In genomic region chr18:24112874-24113615, GRCh38 we compare ENCODE assay signal across 1 cellular context.
A peak's percentile ranks its signal among the peaks of the same experiment; 100 is the strongest.
TF ChIP-seq lines count a peak whose summit lies in the region.

No MANE protein-coding gene starts in this region.

TF ChIP-seq in HepG2, 621 proteins besides CTCF, POLR2A, EP300 and RAD21 (continued from another document and continues in another):
- no peak for TF ChIP-seq TMF1 (CRISPR knock-in tag; IDR thresholded peaks at IDR 0.05; ENCODE audit: low read depth)
- peak; percentile 63; the same call in 1 of the 2 replicates for TF ChIP-seq TOPORS (CRISPR knock-in tag; IDR thresholded peaks at IDR 0.05)
- peak; percentile 59; the same call in 1 of the 2 replicates for TF ChIP-seq ZBTB2 (CRISPR knock-in tag; IDR thresholded peaks at IDR 0.05; ENCODE audit: low read depth)
- 0 out of 2 replicates have a peak, but pooled peaks have one; percentile 20 for TF ChIP-seq SALL2 (CRISPR knock-in tag; IDR thresholded peaks at IDR 0.05)
- peak; percentile 52 for TF ChIP-seq CEBPG (CRISPR knock-in tag; IDR thresholded peaks at IDR 0.05)
- no peak for TF ChIP-seq GTF3A (CRISPR knock-in tag; conservative IDR thresholded peaks at IDR 0.05)
- peak; percentile 53; the same call in 1 of the 2 replicates for TF ChIP-seq ZNF841 (CRISPR knock-in tag; IDR thresholded peaks at IDR 0.05; ENCODE audit: borderline replicate concordance)
- no peak for TF ChIP-seq ZSCAN22 (CRISPR knock-in tag; IDR thresholded peaks at IDR 0.05)
- TF ChIP-seq PBX3 (CRISPR knock-in tag; IDR thresholded peaks at IDR 0.05; ENCODE audit: borderline replicate concordance): no peak
- TF ChIP-seq PHF21A (CRISPR knock-in tag; IDR thresholded peaks at IDR 0.05): peak; percentile 82
- TF ChIP-seq PAWR (CRISPR knock-in tag; IDR thresholded peaks at IDR 0.05; ENCODE audit: borderline replicate concordance): no peak
- peak; percentile 56 for TF ChIP-seq NFYC (CRISPR knock-in tag; IDR thresholded peaks at IDR 0.05)
- TF ChIP-seq RFX5 (IDR thresholded peaks at IDR 0.05; ENCODE audit: low read depth, low read length): peak; percentile 66
- no peak; the same call in 1 of the 2 replicates for TF ChIP-seq ZNF556 (CRISPR knock-in tag; IDR thresholded peaks at IDR 0.05; ENCODE audit: borderline replicate concordance)
- 0 out of 2 replicates have a peak, but pooled peaks have one; percentile 41 for TF ChIP-seq ZNF274 (CRISPR knock-in tag; IDR thresholded peaks at IDR 0.05)
- TF ChIP-seq SP1 (IDR thresholded peaks at IDR 0.05): no peak
- no peak for TF ChIP-seq SP1 (CRISPR knock-in tag; IDR thresholded peaks at IDR 0.05)
- 0 out of 2 replicates have a peak, but pooled peaks have one; percentile 55 for TF ChIP-seq IKZF5 (CRISPR knock-in tag; IDR thresholded peaks at IDR 0.05)
- TF ChIP-seq ZNF512B (CRISPR knock-in tag; IDR thresholded peaks at IDR 0.05; ENCODE audit: borderline replicate concordance): 0 out of 2 replicates have a peak, but pooled peaks have one; percentile 92
- peak; percentile 94 for TF ChIP-seq JUND (CRISPR knock-in tag; IDR thresholded peaks at IDR 0.05)
- peak; percentile 24; the same call in 1 of the 2 replicates for TF ChIP-seq MNT (IDR thresholded peaks at IDR 0.05)
- TF ChIP-seq ZNF704 (CRISPR knock-in tag; IDR thresholded peaks at IDR 0.05; ENCODE audit: borderline replicate concordance): no peak
- TF ChIP-seq HES4 (CRISPR knock-in tag; IDR thresholded peaks at IDR 0.05; ENCODE audit: borderline replicate concordance): no peak
- no peak for TF ChIP-seq ZNF569 (CRISPR knock-in tag; IDR thresholded peaks at IDR 0.05; ENCODE audit: borderline replicate concordance)
- peak; percentile 52 for TF ChIP-seq XRCC5 (optimal IDR thresholded peaks at IDR 0.05; ENCODE audit: low read length)
- TF ChIP-seq SMAD3 (CRISPR knock-in tag; IDR thresholded peaks at IDR 0.05): peak; percentile 67; the same call in 1 of the 2 replicates
- TF ChIP-seq ZNF20 (CRISPR knock-in tag; IDR thresholded peaks at IDR 0.05): no peak
- TF ChIP-seq ZUFSP (CRISPR knock-in tag; IDR thresholded peaks at IDR 0.05; ENCODE audit: borderline replicate concordance): no peak
- TF ChIP-seq PLSCR1 (CRISPR knock-in tag; IDR thresholded peaks at IDR 0.05; ENCODE audit: borderline replicate concordance): no peak
- 0 out of 2 replicates have a peak, but pooled peaks have one; percentile 39 for TF ChIP-seq ZNF564 (CRISPR knock-in tag; IDR thresholded peaks at IDR 0.05)
- TF ChIP-seq ZNF468 (CRISPR knock-in tag; IDR thresholded peaks at IDR 0.05): no peak
- TF ChIP-seq ONECUT2 (CRISPR knock-in tag; IDR thresholded peaks at IDR 0.05): peak; percentile 98
- TF ChIP-seq ZNF75D (CRISPR knock-in tag; IDR thresholded peaks at IDR 0.05; ENCODE audit: borderline replicate concordance): no peak
- TF ChIP-seq ZNF530 (CRISPR knock-in tag; IDR thresholded peaks at IDR 0.05; ENCODE audit: low read depth): no peak
- no peak for TF ChIP-seq SATB2 (CRISPR knock-in tag; IDR thresholded peaks at IDR 0.05)
- TF ChIP-seq ZNF235 (CRISPR knock-in tag; IDR thresholded peaks at IDR 0.05; ENCODE audit: borderline replicate concordance): no peak
- no peak for TF ChIP-seq ZNF33A (CRISPR knock-in tag; IDR thresholded peaks at IDR 0.05; ENCODE audit: borderline replicate concordance)
- TF ChIP-seq ZNF441 (CRISPR knock-in tag; IDR thresholded peaks at IDR 0.05; ENCODE audit: borderline replicate concordance): peak; percentile 34; the same call in 1 of the 2 replicates
- no peak for TF ChIP-seq POLR2G (IDR thresholded peaks at IDR 0.05; ENCODE audit: low read depth, low read length)
- peak; percentile 96 for TF ChIP-seq PRDM10 (CRISPR knock-in tag; IDR thresholded peaks at IDR 0.05; ENCODE audit: low read depth)
- TF ChIP-seq DRAP1 (CRISPR knock-in tag; IDR thresholded peaks at IDR 0.05): peak; percentile 67; the same call in 1 of the 2 replicates
- peak; percentile 46 for TF ChIP-seq HNF4A (CRISPR knock-in tag; IDR thresholded peaks at IDR 0.05)
- TF ChIP-seq TBX2 (CRISPR knock-in tag; IDR thresholded peaks at IDR 0.05; ENCODE audit: borderline replicate concordance): peak; percentile 98
- TF ChIP-seq ZBTB21 (CRISPR knock-in tag; IDR thresholded peaks at IDR 0.05): peak; percentile 93
